Comparison of ENCODE assay signal across 7 cellular contexts in the genomic region with DNA sequence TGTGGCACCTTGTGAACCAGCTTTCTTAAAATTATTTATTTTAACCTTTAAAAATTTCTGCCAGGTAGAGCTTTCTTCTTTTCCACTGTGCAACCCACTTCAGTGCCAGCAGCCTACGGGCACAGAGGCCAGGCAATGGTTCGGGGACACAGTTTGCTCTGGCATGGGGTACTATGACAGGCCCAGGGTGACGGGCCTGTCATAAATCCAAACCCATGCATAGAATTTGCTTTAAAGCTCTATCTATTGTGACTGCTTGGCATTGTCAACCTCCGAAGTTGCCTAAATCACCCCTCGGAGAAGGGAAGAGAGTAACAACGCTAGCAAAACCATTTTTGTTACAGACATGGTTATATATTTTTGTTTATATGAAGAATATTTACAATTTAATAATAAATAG. TPM values are rescaled to one million over a fixed set of nuclear protein-coding genes. Genes with fewer than 3 reads are reported as not detected.
A peak's percentile ranks its signal among the peaks of the same experiment; 100 is the strongest.
DNase-seq lines count a peak whose midpoint lies in the region; ATAC-seq, FAIRE-seq and TF ChIP-seq lines count a peak whose summit lies in the region.

No MANE protein-coding gene starts in this region.

- H3K27ac ChIP-seq in sigmoid colon (peak overlapping the region in 3 of 4 donors; percentile 90 to 97 (median 97)), esophagus squamous epithelium (peak overlapping the region in 1 of 4 donors; percentile 93)

- no peak for TF ChIP-seq CTCF in epithelial cell of proximal tubule (conservative IDR thresholded peaks at IDR 0.05; ENCODE audit: low read depth, low read length)
- TF ChIP-seq CTCF in sigmoid colon (IDR thresholded peaks at IDR 0.05) = no peak
- TF ChIP-seq CTCF in endothelial cell (IDR thresholded peaks at IDR 0.05; ENCODE audit: unreplicated experiment) = no peak
- no peak for TF ChIP-seq CTCF in esophagus squamous epithelium (IDR thresholded peaks at IDR 0.05)

- no peak overlapping the region for H3K27ac Mint-ChIP-seq in endothelial cell (ENCODE audit: unreplicated experiment)

- peak overlapping the region; percentile 63 for H3K4me3 ChIP-seq in epithelial cell of proximal tubule (ENCODE audit: low read depth, low read length)
- no peak overlapping the region for H3K4me3 ChIP-seq in sigmoid colon
- peak overlapping the region in 2 of 4 donors; percentile 2 to 70 for H3K4me3 ChIP-seq in esophagus squamous epithelium

- peaks cover 4% of the 10 kb centered on the region for H3K4me1 Mint-ChIP-seq in endothelial cell (ENCODE audit: unreplicated experiment)

- no peak for DNase-seq in GM19239 (ENCODE audit: insufficient read length, low spot score)
- DNase-seq in OCI-M1 (lab: John Stamatoyannopoulos, UW) = peak; percentile 10
- DNase-seq in epithelial cell of proximal tubule (ENCODE audit: low read depth) = no peak
- no peak for DNase-seq in sigmoid colon
- no peak for DNase-seq in endothelial cell (ENCODE audit: low spot score)
- no peak for DNase-seq in esophagus squamous epithelium (lab: John Stamatoyannopoulos, UW)

- ATAC-seq in HG03097 (IDR thresholded peaks at IDR 0.05; ENCODE audit: low FRiP score, unreplicated experiment) = no peak

- intact Hi-C loops in sigmoid colon (cut with DNase I) (loop anchor here (5.0 kb wide), 5 partner anchors 39 to 469 kb away; a partner anchor contains a TSS), esophagus squamous epithelium (cut with DNase I) (no loop called here)

- H3K4me1 ChIP-seq in sigmoid colon (peaks cover 0 to 46% (median 32%) of the 10 kb centered on the region in 4 donors), esophagus squamous epithelium (peaks cover 14 to 58% (median 15%) of the 10 kb centered on the region in 3 donors)

- H3K9me3 Mint-ChIP-seq in endothelial cell (ENCODE audit: unreplicated experiment) = no peaks in the 10 kb centered on the region

- TF ChIP-seq POLR2A in sigmoid colon (IDR thresholded peaks at IDR 0.05) (no peak), esophagus squamous epithelium (IDR thresholded peaks at IDR 0.05) (no peak)

- no peak for TF ChIP-seq EP300 in sigmoid colon (IDR thresholded peaks at IDR 0.05)

- H3K9me3 ChIP-seq in sigmoid colon = no peaks in the 10 kb centered on the region
- H3K9me3 ChIP-seq in esophagus squamous epithelium = no peaks in the 10 kb centered on the region

- H3K36me3 ChIP-seq in sigmoid colon (peaks cover 0 to 36% (median 23%) of the 10 kb centered on the region in 4 donors), esophagus squamous epithelium (peaks cover 0 to 34% (median 14%) of the 10 kb centered on the region in 3 donors)

- H3K36me3 Mint-ChIP-seq in endothelial cell (ENCODE audit: low read depth, unreplicated experiment) = no peaks in the 10 kb centered on the region

- H3K27me3 Mint-ChIP-seq in endothelial cell (ENCODE audit: unreplicated experiment) = peaks cover 11% of the 10 kb centered on the region

- 67 to 76% methylated on average over 6 of the region's 6 CpGs for WGBS in sigmoid colon, 2 donors
- WGBS in esophagus squamous epithelium, 2 donors = 66 to 69% methylated on average over 6 of the region's 6 CpGs

- H3K27me3 ChIP-seq in sigmoid colon (no peaks in the 10 kb centered on the region), esophagus squamous epithelium (peaks cover 0 to 6% (median 0%) of the 10 kb centered on the region in 4 donors)

- H3K4me3 Mint-ChIP-seq in endothelial cell (ENCODE audit: unreplicated experiment) = no peak overlapping the region

- peak; percentile 8 for FAIRE-seq in GM19239 (lab: Jason Lieb, UNC)

RNA-seq across cellular contexts. Expression of a gene that starts 1.5 kb away (rescaled TPM):
- total RNA-seq in epithelial cell of proximal tubule (134 and 354 TPM in 2 replicates), sigmoid colon (10 to 100 TPM; 44.6 to 84.4 (median 53.7) TPM), endothelial cell (ENCODE audit: unreplicated experiment) (12.1 TPM), esophagus squamous epithelium (10 to 100 TPM; 14.9 to 66.8 (median 26.3) TPM)
- 10 to 100 TPM; 34.8 to 88.2 (median 54.3) TPM for polyA plus RNA-seq in sigmoid colon
